ENCODE assay signal across 8 cellular contexts in the genomic region with DNA sequence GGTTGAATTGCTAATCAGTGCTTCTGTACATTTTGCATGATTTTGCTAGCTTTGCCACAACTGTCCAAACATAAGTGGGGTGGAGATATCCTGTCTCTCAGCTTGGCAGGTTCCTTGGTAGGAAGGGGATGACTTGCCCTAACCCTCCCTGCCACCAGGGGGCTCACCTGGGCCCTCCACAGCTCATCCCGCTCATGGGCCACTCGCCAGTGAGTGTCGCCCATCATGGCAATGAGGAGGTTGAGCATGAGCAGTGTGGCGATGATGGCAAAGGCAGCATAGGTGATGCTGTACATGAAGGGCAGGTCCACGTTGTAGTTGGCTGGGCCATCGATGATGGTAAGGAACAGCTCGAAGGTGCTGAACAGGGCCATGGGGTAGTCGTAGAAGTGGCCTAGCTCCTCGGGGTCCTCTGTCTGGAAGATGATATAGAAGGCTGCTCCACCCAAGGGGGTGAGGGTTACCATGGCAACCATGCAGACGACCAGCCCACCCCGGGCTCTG. TPM values are rescaled to one million over a fixed set of nuclear protein-coding genes. Genes with fewer than 3 reads are reported as not detected.
DNase-seq lines count a peak whose midpoint lies in the region; ATAC-seq and TF ChIP-seq lines count a peak whose summit lies in the region.

No MANE protein-coding gene starts in this region.

- TF ChIP-seq POLR2A in uterus (IDR thresholded peaks at IDR 0.05) = no peak

- H3K4me1 Mint-ChIP-seq in activated CD8-positive, alpha-beta T cell treated with anti-CD3 and anti-CD28 coated beads, Interleukin-2, amount 10 ng/mL, durations not matched to agents 7 days and 5 days (ENCODE audit: low read depth) = no peaks in the 10 kb centered on the region

- no peaks in the 10 kb centered on the region for H3K27me3 ChIP-seq in uterus

- no peaks in the 10 kb centered on the region for H3K4me1 ChIP-seq in uterus

- intact Hi-C loops in uterus (cut with DNase I; ENCODE audit: low total_unique reads) = no loop called here

- H3K4me3 Mint-ChIP-seq in activated CD8-positive, alpha-beta T cell treated with anti-CD3 and anti-CD28 coated beads, Interleukin-2, amount 10 ng/mL, durations not matched to agents 7 days and 5 days = no peak overlapping the region

- TF ChIP-seq CTCF in AG09319 (IDR thresholded peaks at IDR 0.05; ENCODE audit: low read depth, low read length) = peak; percentile 33
- TF ChIP-seq CTCF in uterus (IDR thresholded peaks at IDR 0.05) = peak in 1 of 4 experiments; percentile 12

- no peak overlapping the region for H3K27ac ChIP-seq in uterus

- no peak overlapping the region for H3K27ac Mint-ChIP-seq in activated CD8-positive, alpha-beta T cell treated with anti-CD3 and anti-CD28 coated beads, Interleukin-2, amount 10 ng/mL, durations not matched to agents 7 days and 5 days

- H3K9me3 ChIP-seq in uterus = no peaks in the 10 kb centered on the region

- CTCF ChIA-PET in activated CD8-positive, alpha-beta T cell treated with anti-CD3 and anti-CD28 coated beads, Interleukin-2, amount 10 ng/mL, durations not matched to agents 7 days and 5 days (lab: Charles Lee) = interaction anchor here (0.7 to 4.1 kb wide), 31 partner anchors 8 to 582 kb away, joined by 3 to 23 read pairs (median 4); a partner anchor contains a TSS

- H3K9me3 Mint-ChIP-seq in activated CD8-positive, alpha-beta T cell treated with anti-CD3 and anti-CD28 coated beads, Interleukin-2, amount 10 ng/mL, durations not matched to agents 7 days and 5 days (ENCODE audit: insufficient read depth) = no peaks in the 10 kb centered on the region

- no peak overlapping the region for H3K4me3 ChIP-seq in uterus

- no peaks in the 10 kb centered on the region for H3K36me3 Mint-ChIP-seq in activated CD8-positive, alpha-beta T cell treated with anti-CD3 and anti-CD28 coated beads, Interleukin-2, amount 10 ng/mL, durations not matched to agents 7 days and 5 days (ENCODE audit: low read depth)

- DNase-seq in AG09319 (ENCODE audit: extremely low read depth, low read depth) (no peak), left kidney (ENCODE audit: low read depth, low spot score) (peak; percentile 23), uterus (no peak)
- peak; percentile 45 for DNase-seq in activated CD8-positive, alpha-beta T cell treated with anti-CD3 and anti-CD28 coated beads, Interleukin-2, amount 10 ng/mL, durations not matched to agents 7 days and 5 days
- no peak for DNase-seq in stimulated activated naive CD4-positive, alpha-beta T cell (lab: John Stamatoyannopoulos, UW)

- no peaks in the 10 kb centered on the region for H3K27me3 Mint-ChIP-seq in activated CD8-positive, alpha-beta T cell treated with anti-CD3 and anti-CD28 coated beads, Interleukin-2, amount 10 ng/mL, durations not matched to agents 7 days and 5 days (ENCODE audit: low read depth)

- H3K36me3 ChIP-seq in uterus = no peaks in the 10 kb centered on the region

- ATAC-seq in GM18519 (IDR thresholded peaks at IDR 0.05; ENCODE audit: low FRiP score, unreplicated experiment) (peak; percentile 46), HG03520 (IDR thresholded peaks at IDR 0.05; ENCODE audit: unreplicated experiment) (peak; percentile 72), GM18873 (IDR thresholded peaks at IDR 0.05; ENCODE audit: low FRiP score, unreplicated experiment) (no peak)
- ATAC-seq in activated CD8-positive, alpha-beta T cell treated with anti-CD3 and anti-CD28 coated beads, Interleukin-2, amount 10 ng/mL, durations not matched to agents 7 days and 5 days = peak; percentile 43

- POLR2A ChIA-PET in activated CD8-positive, alpha-beta T cell treated with anti-CD3 and anti-CD28 coated beads, Interleukin-2, amount 10 ng/mL, durations not matched to agents 7 days and 5 days (lab: Charles Lee) = no interaction called here

RNA-seq across cellular contexts. Expression of a gene that starts 12.2 kb away (rescaled TPM):
- total RNA-seq in activated CD8-positive, alpha-beta T cell treated with anti-CD3 and anti-CD28 coated beads, Interleukin-2, amount 10 ng/mL, durations not matched to agents 7 days and 5 days = not detected
- total RNA-seq in uterus = 1 to 10 TPM in 1 of 4 donors, under 1 TPM in 1, not detected in 2; 0.46 to 1.3 TPM

RNA-seq across cellular contexts. Expression of a gene that starts 18.5 kb away (rescaled TPM):
- total RNA-seq in activated CD8-positive, alpha-beta T cell treated with anti-CD3 and anti-CD28 coated beads, Interleukin-2, amount 10 ng/mL, durations not matched to agents 7 days and 5 days = 1 to 10 TPM; 7.0 TPM
- 10 to 100 TPM in 3 of 4 donors, 1 to 10 TPM in 1; 1.5 to 34.6 (median 21.9) TPM for total RNA-seq in uterus

Comparison
In these comparisons a context has a peak if more than half of its experiments do, and no peak if none do; other contexts are left out.
1. DNase-seq: peak in activated CD8-positive, alpha-beta T cell treated with anti-CD3 and anti-CD28 coated beads, Interleukin-2, amount 10 ng/mL, durations not matched to agents 7 days and 5 days (single experiment) and left kidney (single experiment); none in AG09319 (single experiment), uterus (0 of 2) and stimulated activated naive CD4-positive, alpha-beta T cell (0 of 6).